8 cellular contexts compared by ENCODE assay signal in the genomic region with DNA sequence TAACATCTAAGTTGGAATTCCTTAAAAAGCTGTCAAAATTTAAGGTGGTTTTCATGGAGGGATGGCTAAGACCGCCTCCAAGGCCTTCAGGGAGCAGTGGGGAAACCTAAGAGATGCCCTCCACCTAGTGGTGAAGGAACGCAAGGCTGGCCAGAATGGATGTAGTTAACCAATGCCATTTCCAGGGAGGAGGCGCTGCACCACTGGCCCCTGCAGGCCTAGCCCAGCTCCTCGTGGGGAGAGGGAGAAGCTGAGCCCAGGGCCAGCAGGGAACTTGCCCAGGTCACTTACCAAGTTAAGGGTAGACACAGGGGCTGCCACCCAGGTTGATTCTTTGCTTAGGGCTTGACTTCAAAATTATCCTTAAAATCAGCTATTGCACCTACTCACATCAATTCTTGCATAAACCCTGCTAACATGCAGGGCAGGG.
A peak's percentile ranks its signal among the peaks of the same experiment; 100 is the strongest.
DNase-seq lines count a peak whose midpoint lies in the region; ATAC-seq and FAIRE-seq lines count a peak whose summit lies in the region.

No MANE protein-coding gene starts in this region.

- DNase-seq in NCI-H1694 treated with DMSO at 0.1 percent for 48 hours (lab: John Stamatoyannopoulos, UW) (peak; percentile 10), T1000 (lab: John Stamatoyannopoulos, UW) (peak; percentile 9), astrocyte of the hippocampus (ENCODE audit: low read depth, low spot score) (peak; percentile 86), iPS DF 19.7 (ENCODE audit: low read depth, low spot score) (peak; percentile 67)
- DNase-seq in stimulated activated CD4-positive, alpha-beta T cell treated with anti-CD3 and anti-CD28 coated beads, Interleukin-12 subunit alpha, Interleukin-12 subunit beta, amount 100 ng/mL, for 48 hours (ENCODE audit: low read depth in 2 of 3, low spot score in 1 of 3) = peak; percentile 57 to 78 (median 70)

- peak; percentile 75 for FAIRE-seq in A204.1 (lab: Jason Lieb, UNC)

- ATAC-seq in GM18502 (IDR thresholded peaks at IDR 0.05; ENCODE audit: poor library complexity, unreplicated experiment) (peak; percentile 86), HG02885 (IDR thresholded peaks at IDR 0.05; ENCODE audit: poor library complexity, unreplicated experiment) (peak; percentile 87)

Comparison
In these comparisons a context has a peak if more than half of its experiments do, and no peak if none do; other contexts are left out.
1. Peak in every context shown above with its lines: DNase-seq and ATAC-seq.
2. DNase-seq: peak in every context shown above with its lines; median percentile 86 in astrocyte of the hippocampus; 70 in stimulated activated CD4-positive, alpha-beta T cell treated with anti-CD3 and anti-CD28 coated beads, Interleukin-12 subunit alpha, Interleukin-12 subunit beta, amount 100 ng/mL, for 48 hours; 67 in iPS DF 19.7; 10 in NCI-H1694 treated with DMSO at 0.1 percent for 48 hours; 9 in T1000.